In the genomic region with DNA sequence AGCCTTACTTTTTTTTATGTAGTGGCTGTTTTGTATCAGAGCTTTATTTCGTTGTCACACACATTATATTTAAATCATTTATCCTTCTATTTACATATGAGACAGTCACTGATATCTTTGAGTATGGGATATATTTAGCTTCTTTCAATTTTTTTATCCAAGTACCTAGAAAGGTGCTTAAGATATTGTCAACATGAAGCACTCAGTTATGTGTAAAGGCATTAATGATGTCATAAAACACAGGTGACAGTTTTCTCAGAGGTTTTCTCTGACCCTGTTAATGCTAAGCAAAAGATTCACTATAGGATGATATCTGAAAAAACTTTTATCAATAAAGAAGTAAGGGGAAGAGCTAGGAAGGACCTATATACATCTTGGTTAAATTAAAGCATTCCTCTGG, we compare ENCODE assay signal across 1 cellular context.
A peak's percentile ranks its signal among the peaks of the same experiment; 100 is the strongest.
TF ChIP-seq lines count a peak whose summit lies in the region.

No MANE protein-coding gene starts in this region.

TF ChIP-seq in HepG2, 621 proteins besides CTCF, POLR2A, EP300 and RAD21:
- TF ChIP-seq ZNF550 (CRISPR knock-in tag; IDR thresholded peaks at IDR 0.05; ENCODE audit: borderline replicate concordance) (no peak), ATF7 (IDR thresholded peaks at IDR 0.05) (peak; percentile 75), ATF7 (CRISPR knock-in tag; IDR thresholded peaks at IDR 0.05) (no peak), CREB1 (IDR thresholded peaks at IDR 0.05) (peak; percentile 56), CREB1 (CRISPR knock-in tag; IDR thresholded peaks at IDR 0.05) (no peak)
